In genomic region chr14:44952391-44953110, GRCh38 we compare ENCODE assay signal across 20 cellular contexts. TPM values are rescaled to one million over a fixed set of nuclear protein-coding genes. Genes with fewer than 3 reads are reported as not detected.
DNase-seq lines count a peak whose midpoint lies in the region; ATAC-seq, FAIRE-seq and TF ChIP-seq lines count a peak whose summit lies in the region.
"Had no signal": no experiment of that assay in that cellular context is flagged by ENCODE, and none has a peak within 500 bp of the region (broad histone marks: within the 10 kb centered on the region; RNA-seq: fewer than 3 reads in every experiment).

No MANE protein-coding gene starts in this region.

- no peak for ATAC-seq in activated CD8-positive, alpha-beta T cell treated with anti-CD3 and anti-CD28 coated beads for 36 hours
- ATAC-seq in activated CD8-positive, alpha-beta T cell treated with anti-CD3 and anti-CD28 coated beads, Interleukin-2, amount 10 ng/mL, durations not matched to agents 7 days and 5 days = no peak
- no peak for ATAC-seq in WTC11

- intact Hi-C loops in activated CD8-positive, alpha-beta T cell treated with anti-CD3 and anti-CD28 coated beads for 36 hours (cut with micrococcal nuclease) = no loop called here
- intact Hi-C loops in ovary (cut with DNase I) (no loop called here), transverse colon (cut with DNase I; ENCODE audit: low total_unique reads) (no loop called here)

- CTCF ChIA-PET in activated CD8-positive, alpha-beta T cell treated with anti-CD3 and anti-CD28 coated beads for 36 hours (lab: Charles Lee) = interaction anchor here (1.6 kb wide), 1 partner anchor 10 kb away, joined by 4 read pairs; no protein-coding TSS in a partner anchor
- CTCF ChIA-PET in activated CD8-positive, alpha-beta T cell treated with anti-CD3 and anti-CD28 coated beads, Interleukin-2, amount 10 ng/mL, durations not matched to agents 7 days and 5 days (lab: Charles Lee) = no interaction called here
- CTCF ChIA-PET in WTC11 (lab: Charles Lee) = no interaction called here

- no peaks in the 10 kb centered on the region for H3K36me3 ChIP-seq in ovary
- peaks cover 0 to 2% (median 0%) of the 10 kb centered on the region in 4 donors for H3K36me3 ChIP-seq in transverse colon

- FAIRE-seq in GM18507 (lab: Jason Lieb, UNC) = peak; percentile 29
- peak; percentile 47 for FAIRE-seq in islet of Langerhans (lab: Jason Lieb, UNC)
- FAIRE-seq: RCC 7860 had no signal

- H3K4me1 ChIP-seq in ovary (ENCODE audit: insufficient read depth) = peaks cover 3% of the 10 kb centered on the region
- peaks cover 0 to 10% (median 0%) of the 10 kb centered on the region in 4 donors for H3K4me1 ChIP-seq in transverse colon
- H3K4me1 ChIP-seq: SJCRH30 had no signal

- TF ChIP-seq CTCF in activated CD8-positive, alpha-beta T cell treated with anti-CD3 and anti-CD28 coated beads for 36 hours (IDR thresholded peaks at IDR 0.05) = no peak
- no peak for TF ChIP-seq CTCF in WTC11 (IDR thresholded peaks at IDR 0.05)
- no peak for TF ChIP-seq CTCF in ovary (IDR thresholded peaks at IDR 0.05)
- no peak for TF ChIP-seq CTCF in transverse colon (IDR thresholded peaks at IDR 0.05)

- 82 to 92% (median 91%) methylated on average over 4 of the region's 4 CpGs for WGBS in ovary, 3 donors
- WGBS in transverse colon (ENCODE audit: low coverage in 1 of 2), 2 donors = 83 to 85% methylated on average over 3 to 4 of the region's 4 CpGs

- peak overlapping the region; percentile 44 for H3K27ac Mint-ChIP-seq in activated CD8-positive, alpha-beta T cell treated with anti-CD3 and anti-CD28 coated beads for 36 hours
- no peak overlapping the region for H3K27ac Mint-ChIP-seq in activated CD8-positive, alpha-beta T cell treated with anti-CD3 and anti-CD28 coated beads, Interleukin-2, amount 10 ng/mL, durations not matched to agents 7 days and 5 days
- H3K27ac Mint-ChIP-seq in WTC11 = no peak overlapping the region

- H3K36me3 Mint-ChIP-seq in activated CD8-positive, alpha-beta T cell treated with anti-CD3 and anti-CD28 coated beads for 36 hours (ENCODE audit: low read depth) = peaks cover 19% of the 10 kb centered on the region
- H3K36me3 Mint-ChIP-seq in activated CD8-positive, alpha-beta T cell treated with anti-CD3 and anti-CD28 coated beads, Interleukin-2, amount 10 ng/mL, durations not matched to agents 7 days and 5 days (ENCODE audit: low read depth) = peaks cover 29% of the 10 kb centered on the region
- H3K36me3 Mint-ChIP-seq in WTC11 = peaks cover 9% of the 10 kb centered on the region; the same call in 1 of the 2 replicates

- no peaks in the 10 kb centered on the region for H3K9me3 Mint-ChIP-seq in activated CD8-positive, alpha-beta T cell treated with anti-CD3 and anti-CD28 coated beads for 36 hours
- H3K9me3 Mint-ChIP-seq in activated CD8-positive, alpha-beta T cell treated with anti-CD3 and anti-CD28 coated beads, Interleukin-2, amount 10 ng/mL, durations not matched to agents 7 days and 5 days (ENCODE audit: insufficient read depth) = no peaks in the 10 kb centered on the region
- H3K9me3 Mint-ChIP-seq in WTC11 = peaks cover 5% of the 10 kb centered on the region

- POLR2A ChIA-PET in activated CD8-positive, alpha-beta T cell treated with anti-CD3 and anti-CD28 coated beads for 36 hours (lab: Charles Lee) = interaction anchor here (0.9 to 2.2 kb wide), 2 partner anchors 8 to 10 kb away, joined by 4 to 6 read pairs; partner anchors contain the start of genes KLHL28 and TOGARAM1
- POLR2A ChIA-PET in activated CD8-positive, alpha-beta T cell treated with anti-CD3 and anti-CD28 coated beads, Interleukin-2, amount 10 ng/mL, durations not matched to agents 7 days and 5 days (lab: Charles Lee) = interaction anchor here (0.9 to 1.4 kb wide), 2 partner anchors 9 kb away, joined by 3 to 5 read pairs; partner anchors contain the start of genes KLHL28 and TOGARAM1
- POLR2A ChIA-PET in WTC11 (lab: Charles Lee) = no interaction called here

- H3K4me3 ChIP-seq in ovary (no peak overlapping the region), transverse colon (no peak overlapping the region)
- H3K4me3 ChIP-seq: GM23248, SJCRH30 had no signal

- no peak overlapping the region for H3K27ac ChIP-seq in ovary
- H3K27ac ChIP-seq in transverse colon = no peak overlapping the region
- H3K27ac ChIP-seq: GM23248, SJCRH30 had no signal

- no peaks in the 10 kb centered on the region for H3K27me3 ChIP-seq in ovary
- H3K27me3 ChIP-seq in transverse colon = no peaks in the 10 kb centered on the region
- H3K27me3 ChIP-seq: SJCRH30 had no signal

- H3K27me3 Mint-ChIP-seq in activated CD8-positive, alpha-beta T cell treated with anti-CD3 and anti-CD28 coated beads for 36 hours = no peaks in the 10 kb centered on the region
- H3K27me3 Mint-ChIP-seq in activated CD8-positive, alpha-beta T cell treated with anti-CD3 and anti-CD28 coated beads, Interleukin-2, amount 10 ng/mL, durations not matched to agents 7 days and 5 days (ENCODE audit: low read depth) = no peaks in the 10 kb centered on the region
- no peaks in the 10 kb centered on the region for H3K27me3 Mint-ChIP-seq in WTC11 (ENCODE audit: low read depth)

- H3K4me3 Mint-ChIP-seq in activated CD8-positive, alpha-beta T cell treated with anti-CD3 and anti-CD28 coated beads for 36 hours = no peak overlapping the region
- H3K4me3 Mint-ChIP-seq in activated CD8-positive, alpha-beta T cell treated with anti-CD3 and anti-CD28 coated beads, Interleukin-2, amount 10 ng/mL, durations not matched to agents 7 days and 5 days = no peak overlapping the region
- no peak overlapping the region for H3K4me3 Mint-ChIP-seq in WTC11

- in situ Hi-C loops in transverse colon (cut with MboI; ENCODE audit: low pct_ligation_motif_present in 1 of 4, low pct_unique_long_range_greater_than_20kb in 1 of 4, low sequenced_read_pairs in 3 of 4) = no loop called here

- TF ChIP-seq EP300 in ovary (IDR thresholded peaks at IDR 0.05) (no peak), transverse colon (IDR thresholded peaks at IDR 0.05; ENCODE audit: low read depth) (no peak)

- TF ChIP-seq POLR2A in ovary (IDR thresholded peaks at IDR 0.05) (no peak), transverse colon (IDR thresholded peaks at IDR 0.05) (no peak)

- DNase-seq in activated CD8-positive, alpha-beta T cell treated with anti-CD3 and anti-CD28 coated beads for 36 hours = no peak
- DNase-seq in activated CD8-positive, alpha-beta T cell treated with anti-CD3 and anti-CD28 coated beads, Interleukin-2, amount 10 ng/mL, durations not matched to agents 7 days and 5 days = no peak
- DNase-seq in GM18507 (ENCODE audit: extremely low spot score, insufficient read length, low read depth) (no peak), WTC11 (ENCODE audit: low spot score) (no peak), ovary (no peak), transverse colon (no peak)
- no peak for DNase-seq in stimulated activated CD4-positive, alpha-beta T cell treated with anti-CD3 and anti-CD28 coated beads, Interleukin-4, amount 100 ng/mL, for 24 hours
- DNase-seq: Calu3, GM23248, H7, Kasumi-1, NCI-H1105 treated with DMSO at 0.1 percent for 48 hours, NCI-H146, NCI-H1930, NCI-H2107, NCI-H524, NCI-H748 treated with DMSO at 0.1 percent for 48 hours, SJCRH30 had no signal

- H3K9me3 ChIP-seq in ovary (no peaks in the 10 kb centered on the region), transverse colon (no peaks in the 10 kb centered on the region)
- H3K9me3 ChIP-seq: SJCRH30 had no signal

- peaks cover 51% of the 10 kb centered on the region for H3K4me1 Mint-ChIP-seq in activated CD8-positive, alpha-beta T cell treated with anti-CD3 and anti-CD28 coated beads for 36 hours (ENCODE audit: low read depth)
- H3K4me1 Mint-ChIP-seq in activated CD8-positive, alpha-beta T cell treated with anti-CD3 and anti-CD28 coated beads, Interleukin-2, amount 10 ng/mL, durations not matched to agents 7 days and 5 days (ENCODE audit: low read depth) = peaks cover 11% of the 10 kb centered on the region
- H3K4me1 Mint-ChIP-seq in WTC11 = no peaks in the 10 kb centered on the region

TF ChIP-seq in WTC11, 78 proteins besides CTCF, POLR2A, EP300 and RAD21:
- TF ChIP-seq E2F4 (CRISPR knock-in tag; IDR thresholded peaks at IDR 0.05; ENCODE audit: borderline replicate concordance, low read depth) = no peak
- TF ChIP-seq ZNF121 (CRISPR knock-in tag; IDR thresholded peaks at IDR 0.05) = peak; percentile 79; the same call in 1 of the 2 replicates

RNA-seq across cellular contexts. Expression of gene KLHL28, which starts 9.2 kb away (rescaled TPM):
- total RNA-seq in activated CD8-positive, alpha-beta T cell treated with anti-CD3 and anti-CD28 coated beads for 36 hours = 10 to 100 TPM; 10.9 to 11.1 TPM
- 10 to 100 TPM; 13.9 to 15.2 TPM for total RNA-seq in activated CD8-positive, alpha-beta T cell treated with anti-CD3 and anti-CD28 coated beads, Interleukin-2, amount 10 ng/mL, durations not matched to agents 7 days and 5 days
- total RNA-seq in WTC11 (2021) (8.7 to 9.8 TPM (median 9.0 TPM) in 3 replicates), ovary (10 to 100 TPM in 6 of 7 donors, 1 to 10 TPM in 1; 9.3 to 16.4 (median 15.6) TPM), transverse colon (10 to 100 TPM in 3 of 4 donors, under 1 TPM in 1; 1.00 to 22.1 (median 15.3) TPM)
- polyA plus RNA-seq in ovary = 1 to 10 TPM; 4.4 to 6.6 TPM

RNA-seq across cellular contexts. Expression of gene TOGARAM1, which starts 9.4 kb away (rescaled TPM):
- total RNA-seq in activated CD8-positive, alpha-beta T cell treated with anti-CD3 and anti-CD28 coated beads for 36 hours = 1 to 10 TPM; 5.5 to 7.9 TPM
- 1 to 10 TPM; 8.9 to 9.5 TPM for total RNA-seq in activated CD8-positive, alpha-beta T cell treated with anti-CD3 and anti-CD28 coated beads, Interleukin-2, amount 10 ng/mL, durations not matched to agents 7 days and 5 days
- total RNA-seq in WTC11 (2021) = 6.4 to 6.9 TPM (median 6.6 TPM) in 3 replicates
- 10 to 100 TPM; 17.8 to 28.3 (median 21.8) TPM for total RNA-seq in ovary
- 10 to 100 TPM in 1 of 2 donors, 1 to 10 TPM in 1; 8.4 to 18.4 TPM for polyA plus RNA-seq in ovary
- 10 to 100 TPM; 13.5 to 23.6 (median 17.9) TPM for total RNA-seq in transverse colon
